ENCODE assay signal across 11 cellular contexts in the genomic region with DNA sequence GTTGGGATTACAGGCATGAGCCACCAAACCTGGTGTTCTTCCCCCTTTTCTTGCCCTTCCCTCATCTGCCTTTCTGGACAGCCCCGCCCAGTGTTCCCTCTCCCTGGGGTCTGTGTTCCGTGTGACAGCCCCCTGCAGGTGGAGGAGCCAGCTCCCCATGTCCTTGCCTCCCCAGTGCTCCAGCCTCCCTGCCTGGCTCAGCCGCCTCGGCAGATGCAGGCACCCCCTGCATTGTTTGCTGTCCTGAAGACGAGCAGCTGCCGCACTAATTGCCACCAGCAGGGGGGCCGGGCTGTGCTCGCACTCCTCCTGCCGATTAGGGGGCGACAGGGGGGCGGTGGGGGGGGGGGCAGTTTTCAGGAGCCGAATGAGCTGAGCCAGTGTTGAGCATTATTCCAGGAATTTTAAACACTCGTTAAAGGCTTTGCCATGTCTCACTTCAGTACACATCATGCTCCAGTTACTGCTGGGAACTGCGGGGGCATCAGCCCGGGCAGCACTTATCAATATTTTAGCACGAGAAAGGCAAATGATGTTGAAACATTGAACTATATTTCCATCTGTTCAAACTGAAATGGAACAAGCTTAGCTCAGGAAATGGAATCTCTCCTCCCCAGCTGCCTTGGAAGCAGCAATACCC. TPM values are rescaled to one million over a fixed set of nuclear protein-coding genes. Genes with fewer than 3 reads are reported as not detected.
DNase-seq lines count a peak whose midpoint lies in the region; ATAC-seq, FAIRE-seq and TF ChIP-seq lines count a peak whose summit lies in the region.
"Had no signal": no experiment of that assay in that cellular context is flagged by ENCODE, and none has a peak within 500 bp of the region (broad histone marks: within the 10 kb centered on the region; RNA-seq: fewer than 3 reads in every experiment).

No MANE protein-coding gene starts in this region.

- TF ChIP-seq POLR2A in GM12892 (IDR thresholded peaks at IDR 0.05; ENCODE audit: low read depth, low read length): no peak

- DNase-seq in AG09309 (ENCODE audit: low read depth) (no peak), GM12892 (ENCODE audit: insufficient read length) (peak; percentile 41), NCI-H748 (lab: John Stamatoyannopoulos, UW; ENCODE audit: unreplicated experiment) (peak; percentile 88), fibroblast of the aortic adventitia (ENCODE audit: low read depth) (no peak), NOMO-1 (lab: John Stamatoyannopoulos, UW; ENCODE audit: unreplicated experiment in 2 of 2) (no peak), T-helper 1 cell (no peak)
- DNase-seq: effector memory CD4-positive, alpha-beta T cell; stimulated activated CD4-positive, alpha-beta T cell treated with anti-CD3 and anti-CD28 coated beads, Interleukin-2, amount 100 ng/mL, for 24 hours; upper lobe of left lung had no signal

- no peak for ATAC-seq in GM19463 (IDR thresholded peaks at IDR 0.05; ENCODE audit: unreplicated experiment)
- ATAC-seq in GM21367 (IDR thresholded peaks at IDR 0.05; ENCODE audit: unreplicated experiment): no peak

- FAIRE-seq in GM12892 (lab: Jason Lieb, UNC): no peak

- TF ChIP-seq CTCF in AG09309 (IDR thresholded peaks at IDR 0.05; ENCODE audit: control insufficient read depth, insufficient read depth, low read depth, low read length, missing control alignments) (peak; percentile 44), fibroblast of the aortic adventitia (IDR thresholded peaks at IDR 0.05; ENCODE audit: insufficient read depth, low read length) (peak; percentile 12)

- H3K4me3 ChIP-seq in AG09309 (ENCODE audit: control insufficient read depth, low read depth, low read length) (no peak overlapping the region), fibroblast of the aortic adventitia (ENCODE audit: low read depth, low read length) (no peak overlapping the region)
- H3K4me3 ChIP-seq: upper lobe of left lung had no signal

RNA-seq across cellular contexts. Expression of gene SIX3, which starts 23.3 kb away (rescaled TPM):
- not detected for polyA plus RNA-seq in GM12892 (2012; ENCODE audit: missing spikeins)
- total RNA-seq in fibroblast of the aortic adventitia (ENCODE audit: low replicate concordance): not detected in 2 replicates
- total RNA-seq: upper lobe of left lung had no signal

RNA-seq across cellular contexts. Expression of gene SIX2, which starts 44.4 kb away (rescaled TPM):
- polyA plus RNA-seq in GM12892 (2012; ENCODE audit: missing spikeins): not detected
- 2.9 and 8.3 TPM in 2 replicates for total RNA-seq in fibroblast of the aortic adventitia (ENCODE audit: low replicate concordance)

Comparison
In these comparisons a context has a peak if more than half of its experiments do, and no peak if none do; other contexts are left out.
1. DNase-seq: peak in GM12892 (single experiment) and NCI-H748 (single experiment); none in AG09309 (single experiment), fibroblast of the aortic adventitia (single experiment), NOMO-1 (0 of 2) and T-helper 1 cell (0 of 5).